Comparison of ENCODE assay signal across 1 cellular context in genomic region chr7:151114151-151115090, GRCh38.
TF ChIP-seq lines count a peak whose summit lies in the region.

No MANE protein-coding gene starts in this region.

TF ChIP-seq in HepG2, 621 proteins besides CTCF, POLR2A, EP300 and RAD21:
- TF ChIP-seq AGO2 (optimal IDR thresholded peaks at IDR 0.05; ENCODE audit: low read depth, low read length) (peak; percentile 38), ZNF724P (CRISPR knock-in tag; IDR thresholded peaks at IDR 0.05; ENCODE audit: borderline replicate concordance) (no peak)
